In the genomic region with DNA sequence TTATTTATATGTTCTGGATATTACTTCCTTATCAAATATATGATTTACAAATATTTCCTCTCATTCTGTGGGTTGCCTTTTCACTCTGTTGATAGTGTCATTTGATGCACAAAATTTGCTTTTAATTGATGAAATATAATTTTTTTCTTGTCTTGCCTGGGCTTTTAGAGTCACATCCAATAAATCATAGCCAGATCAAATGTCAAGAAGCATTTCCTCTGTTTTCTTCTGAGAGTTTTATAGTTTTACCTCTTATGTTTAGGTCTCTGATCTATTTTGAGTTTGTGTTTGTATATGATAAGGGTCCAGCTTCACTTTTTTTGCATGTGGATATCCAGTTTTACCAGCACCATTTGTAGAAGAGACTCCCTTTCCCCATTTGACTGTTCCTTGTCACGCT, we compare ENCODE assay signal across 34 cellular contexts.
"Had no signal": no experiment of that assay in that cellular context is flagged by ENCODE, and none has a peak within 500 bp of the region (broad histone marks: within the 10 kb centered on the region; RNA-seq: fewer than 3 reads in every experiment).

No MANE protein-coding gene starts in this region.

- H3K4me3 Mint-ChIP-seq: activated CD4-positive, alpha-beta memory T cell treated with anti-CD3 and anti-CD28 coated beads, Interleukin-2, amount 10 ng/mL, durations not matched to agents 7 days and 5 days; activated CD4-positive, alpha-beta T cell treated with anti-CD3 and anti-CD28 coated beads for 36 hours; activated CD4-positive, alpha-beta T cell treated with anti-CD3 and anti-CD28 coated beads, Interleukin-2, amount 10 ng/mL, durations not matched to agents 7 days and 5 days; activated CD8-positive, alpha-beta memory T cell treated with anti-CD3 and anti-CD28 coated beads, Interleukin-2, amount 10 ng/mL, durations not matched to agents 7 days and 5 days; activated CD8-positive, alpha-beta T cell treated with anti-CD3 and anti-CD28 coated beads, Interleukin-2, amount 10 ng/mL, durations not matched to agents 7 days and 5 days; activated naive CD4-positive, alpha-beta T cell treated with anti-CD3 and anti-CD28 coated beads, Interleukin-2, amount 10 ng/mL, durations not matched to agents 7 days and 5 days; activated naive CD4-positive, alpha-beta T cell treated with anti-CD3 and anti-CD28 coated beads, Interleukin-2, amount 50 U/mL, for 24 hours; activated naive CD8-positive, alpha-beta T cell; activated naive CD8-positive, alpha-beta T cell treated with anti-CD3 and anti-CD28 coated beads, Interleukin-2, amount 10 ng/mL, durations not matched to agents 7 days and 5 days; activated naive CD8-positive, alpha-beta T cell treated with anti-CD3 and anti-CD28 coated beads, Interleukin-2, amount 50 U/mL, for 24 hours; activated T-cell treated with anti-CD3 and anti-CD28 coated beads, Interleukin-2, amount 50 U/mL, for 24 hours; brain; T-helper 1 cell treated with Interleukin-12 subunit alpha and Interleukin-12 subunit beta and Interleukin-4 antibody, amounts not matched to agents 30 μg/mL and 1 μg/mL, for 36 hours; T-helper 2 cell treated with Interferon-gamma antibody and Interleukin-4, amounts not matched to agents 5 μg/mL and 100 μg/mL, for 36 hours had no signal

- DNase-seq: activated CD4-positive, alpha-beta memory T cell treated with anti-CD3 and anti-CD28 coated beads, Interleukin-2, amount 10 ng/mL, durations not matched to agents 7 days and 5 days; activated CD4-positive, alpha-beta T cell treated with anti-CD3 and anti-CD28 coated beads for 1 hour; activated CD4-positive, alpha-beta T cell treated with anti-CD3 and anti-CD28 coated beads for 36 hours; activated CD4-positive, alpha-beta T cell treated with anti-CD3 and anti-CD28 coated beads for 48 hours; activated CD4-positive, alpha-beta T cell treated with anti-CD3 and anti-CD28 coated beads, Interleukin-2, amount 10 ng/mL, durations not matched to agents 7 days and 5 days; activated CD4-positive, alpha-beta T cell treated with anti-CD3 and anti-CD28 coated beads, Interleukin-2, amount 50 U/mL, for 48 hours; activated CD4-positive, CD25-positive, alpha-beta regulatory T cell; activated CD8-positive, alpha-beta memory T cell treated with anti-CD3 and anti-CD28 coated beads for 24 hours; activated CD8-positive, alpha-beta memory T cell treated with anti-CD3 and anti-CD28 coated beads, Interleukin-2, amount 10 ng/mL, durations not matched to agents 7 days and 5 days; activated CD8-positive, alpha-beta memory T cell treated with anti-CD3 and anti-CD28 coated beads, Interleukin-2, amount 50 U/mL, for 48 hours; activated CD8-positive, alpha-beta T cell treated with anti-CD3 and anti-CD28 coated beads, Interleukin-2, amount 10 ng/mL, durations not matched to agents 7 days and 5 days; activated effector memory CD4-positive, alpha-beta T cell treated with Interleukin-2 at 50 U/mL for 16 hours; activated gamma-delta T cell; activated naive CD4-positive, alpha-beta T cell treated with anti-CD3 and anti-CD28 coated beads, Interleukin-2, amount 10 ng/mL, durations not matched to agents 7 days and 5 days; activated naive CD4-positive, alpha-beta T cell treated with Interleukin-2 at 50 U/mL for 16 hours; activated naive CD8-positive, alpha-beta T cell treated with anti-CD3 and anti-CD28 coated beads, Interleukin-2, amount 10 ng/mL, durations not matched to agents 7 days and 5 days; activated naive CD8-positive, alpha-beta T cell treated with anti-CD3 and anti-CD28 coated beads, Interleukin-2, amount 50 U/mL, for 24 hours; activated T-cell treated with anti-CD3 and anti-CD28 coated beads, Interleukin-2, amount 50 U/mL, for 24 hours; activated T-cell treated with anti-CD3 and anti-CD28 coated beads, Interleukin-2, amount 50 U/mL, for 48 hours; amygdala; anterior cingulate cortex; central memory CD4-positive, alpha-beta T cell; T-helper 1 cell; T-helper 2 cell; T-helper 9 cell had no signal

- H3K27ac ChIP-seq: ascending aorta, VCaP had no signal

- ATAC-seq: activated CD4-positive, alpha-beta T cell treated with anti-CD3 and anti-CD28 coated beads for 36 hours; activated CD4-positive, CD25-positive, alpha-beta regulatory T cell treated with anti-CD3 and anti-CD28 coated beads, Interleukin-2, amount 50 U/mL, for 24 hours; activated CD8-positive, alpha-beta memory T cell treated with anti-CD3 and anti-CD28 coated beads, Interleukin-2, amount 10 ng/mL, durations not matched to agents 7 days and 5 days; activated CD8-positive, alpha-beta T cell treated with anti-CD3 and anti-CD28 coated beads, Interleukin-2, amount 10 ng/mL, durations not matched to agents 7 days and 5 days; activated naive CD8-positive, alpha-beta T cell treated with anti-CD3 and anti-CD28 coated beads, Interleukin-2, amount 50 U/mL, for 24 hours had no signal

- H3K9me3 Mint-ChIP-seq: activated naive CD4-positive, alpha-beta T cell treated with anti-CD3 and anti-CD28 coated beads, Interleukin-2, amount 50 U/mL, for 24 hours had no signal

- H3K4me3 ChIP-seq: ascending aorta had no signal

- H3K9me3 ChIP-seq: ascending aorta had no signal

- H3K27ac Mint-ChIP-seq: activated CD4-positive, alpha-beta T cell treated with anti-CD3 and anti-CD28 coated beads for 36 hours; activated CD4-positive, alpha-beta T cell treated with anti-CD3 and anti-CD28 coated beads, Interleukin-2, amount 10 ng/mL, durations not matched to agents 7 days and 5 days; activated CD8-positive, alpha-beta memory T cell treated with anti-CD3 and anti-CD28 coated beads, Interleukin-2, amount 10 ng/mL, durations not matched to agents 7 days and 5 days; activated CD8-positive, alpha-beta T cell treated with anti-CD3 and anti-CD28 coated beads, Interleukin-2, amount 10 ng/mL, durations not matched to agents 7 days and 5 days; activated naive CD4-positive, alpha-beta T cell treated with anti-CD3 and anti-CD28 coated beads, Interleukin-2, amount 10 ng/mL, durations not matched to agents 7 days and 5 days; activated naive CD8-positive, alpha-beta T cell; activated naive CD8-positive, alpha-beta T cell treated with anti-CD3 and anti-CD28 coated beads, Interleukin-2, amount 10 ng/mL, durations not matched to agents 7 days and 5 days; activated naive CD8-positive, alpha-beta T cell treated with anti-CD3 and anti-CD28 coated beads, Interleukin-2, amount 50 U/mL, for 24 hours; activated T-cell treated with anti-CD3 and anti-CD28 coated beads, Interleukin-2, amount 50 U/mL, for 24 hours; activated T-helper 2 cell treated with anti-CD3 and anti-CD28 coated beads, Interferon-gamma antibody, Interleukin-2, Interleukin-4, amounts not matched to agents 10 μg/mL and 5 μg/mL and 100 μg/mL, durations not matched to agents 14 hours and 24 hours and 36 hours; brain; T-helper 1 cell treated with Interleukin-12 subunit alpha and Interleukin-12 subunit beta and Interleukin-4 antibody, amounts not matched to agents 30 μg/mL and 1 μg/mL, for 36 hours; T-helper 2 cell treated with Interferon-gamma antibody and Interleukin-4, amounts not matched to agents 5 μg/mL and 100 μg/mL, for 36 hours had no signal

- H3K27me3 ChIP-seq: ascending aorta had no signal

- H3K27me3 Mint-ChIP-seq: activated CD4-positive, alpha-beta memory T cell treated with anti-CD3 and anti-CD28 coated beads, Interleukin-2, amount 10 ng/mL, durations not matched to agents 7 days and 5 days; activated CD4-positive, alpha-beta T cell treated with anti-CD3 and anti-CD28 coated beads for 36 hours; activated CD4-positive, alpha-beta T cell treated with anti-CD3 and anti-CD28 coated beads, Interleukin-2, amount 10 ng/mL, durations not matched to agents 7 days and 5 days; activated CD8-positive, alpha-beta memory T cell treated with anti-CD3 and anti-CD28 coated beads, Interleukin-2, amount 10 ng/mL, durations not matched to agents 7 days and 5 days; activated naive CD4-positive, alpha-beta T cell treated with anti-CD3 and anti-CD28 coated beads, Interleukin-2, amount 10 ng/mL, durations not matched to agents 7 days and 5 days; activated naive CD4-positive, alpha-beta T cell treated with anti-CD3 and anti-CD28 coated beads, Interleukin-2, amount 50 U/mL, for 24 hours; activated naive CD8-positive, alpha-beta T cell; activated naive CD8-positive, alpha-beta T cell treated with anti-CD3 and anti-CD28 coated beads, Interleukin-2, amount 10 ng/mL, durations not matched to agents 7 days and 5 days; activated naive CD8-positive, alpha-beta T cell treated with anti-CD3 and anti-CD28 coated beads, Interleukin-2, amount 50 U/mL, for 24 hours; activated T-cell treated with anti-CD3 and anti-CD28 coated beads, Interleukin-2, amount 50 U/mL, for 24 hours had no signal
